ENCODE assay signal across 12 cellular contexts in the genomic region with DNA sequence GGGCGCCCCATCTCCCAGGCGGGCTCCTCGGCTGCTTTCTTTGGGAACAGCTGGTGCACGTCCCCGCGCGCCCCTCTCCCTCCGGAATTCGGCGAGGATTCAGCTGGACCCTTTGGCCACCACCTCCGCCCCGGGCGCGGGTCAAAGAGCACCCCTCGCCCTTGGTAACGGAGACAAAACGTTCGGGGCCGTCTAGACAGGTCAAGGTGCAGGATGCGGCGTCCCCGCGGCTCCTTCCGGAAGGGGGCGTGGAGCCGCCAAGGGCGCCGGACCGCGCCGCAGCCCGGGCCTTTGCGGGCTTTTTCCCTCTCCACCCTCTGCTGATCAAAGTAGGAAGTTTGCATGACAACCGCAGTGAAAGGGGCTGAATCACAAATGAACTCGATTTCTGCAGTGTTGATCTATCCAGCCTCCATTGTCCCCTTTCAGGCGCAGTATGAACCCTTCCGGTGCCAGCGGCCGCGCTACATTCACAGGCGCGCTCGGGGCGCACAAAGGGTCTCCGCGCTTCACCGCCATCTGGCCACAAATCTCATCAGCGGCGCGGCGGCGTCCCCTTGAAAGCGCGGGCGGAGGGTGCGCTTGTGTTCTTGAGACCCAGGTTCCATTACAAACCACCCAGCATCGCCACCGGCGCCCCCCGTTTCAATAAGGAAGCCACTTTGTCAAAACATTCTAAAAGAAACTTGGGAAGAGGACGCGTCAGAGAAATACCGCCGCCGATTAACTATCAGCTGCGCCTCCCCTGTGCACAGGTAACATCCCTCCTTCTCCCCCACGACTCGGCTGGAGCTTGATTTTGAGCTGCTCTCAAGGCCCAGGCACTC. TPM values are rescaled to one million over a fixed set of nuclear protein-coding genes. Genes with fewer than 3 reads are reported as not detected.
DNase-seq lines count a peak whose midpoint lies in the region; ATAC-seq, FAIRE-seq and TF ChIP-seq lines count a peak whose summit lies in the region.
"Had no signal": no experiment of that assay in that cellular context is flagged by ENCODE, and none has a peak within 500 bp of the region (broad histone marks: within the 10 kb centered on the region; RNA-seq: fewer than 3 reads in every experiment).

No MANE protein-coding gene starts in this region.

- FAIRE-seq in kidney (lab: Jason Lieb, UNC): no peak

- peaks cover 71% of the 10 kb centered on the region for H3K27me3 Mint-ChIP-seq in activated CD8-positive, alpha-beta T cell treated with anti-CD3 and anti-CD28 coated beads, Interleukin-2, amount 10 ng/mL, durations not matched to agents 7 days and 5 days (ENCODE audit: low read depth)
- H3K27me3 Mint-ChIP-seq in stimulated activated naive CD8-positive, alpha-beta T cell treated with anti-CD3 and anti-CD28 coated beads, Interleukin-15, amount 100 ng/mL, for 72 hours: peaks cover 100% of the 10 kb centered on the region

- H3K27ac ChIP-seq in cardiac muscle cell: no peak overlapping the region
- no peak overlapping the region for H3K27ac ChIP-seq in kidney (ENCODE audit: low read depth in 2 of 2, low read length in 2 of 2)

- peaks cover 18% of the 10 kb centered on the region for H3K4me1 Mint-ChIP-seq in activated CD8-positive, alpha-beta T cell treated with anti-CD3 and anti-CD28 coated beads, Interleukin-2, amount 10 ng/mL, durations not matched to agents 7 days and 5 days (ENCODE audit: low read depth)
- H3K4me1 Mint-ChIP-seq in stimulated activated naive CD8-positive, alpha-beta T cell treated with anti-CD3 and anti-CD28 coated beads, Interleukin-15, amount 100 ng/mL, for 72 hours: peaks cover 36% of the 10 kb centered on the region

- DNase-seq in cardiac muscle cell (ENCODE audit: low read depth in 1 of 2, low spot score in 1 of 2): no peak
- no peak for DNase-seq in Right ventricle myocardium inferior (ENCODE audit: missing footprints)
- no peak for DNase-seq in activated CD8-positive, alpha-beta T cell treated with anti-CD3 and anti-CD28 coated beads, Interleukin-2, amount 10 ng/mL, durations not matched to agents 7 days and 5 days
- peak; percentile 70 for DNase-seq in kidney
- peak in 1 of 2 donors; percentile 27 for DNase-seq in stimulated activated naive CD8-positive, alpha-beta T cell treated with anti-CD3 and anti-CD28 coated beads, Interleukin-15, amount 100 ng/mL, for 72 hours
- no peak for DNase-seq in ACHN
- DNase-seq in MV-4-11 (lab: John Stamatoyannopoulos, UW): no peak
- DNase-seq in AG20443 (ENCODE audit: low spot score): no peak
- DNase-seq: CD4-positive, CD25-positive, alpha-beta regulatory T cell had no signal

- in situ Hi-C loops in ACHN (cut with HindIII; ENCODE audit: low pct_ligation_motif_present, low pct_unique_long_range_greater_than_20kb, low sequenced_read_pairs): no loop called here

- ATAC-seq in Right ventricle myocardium inferior: no peak
- ATAC-seq in activated CD8-positive, alpha-beta T cell treated with anti-CD3 and anti-CD28 coated beads, Interleukin-2, amount 10 ng/mL, durations not matched to agents 7 days and 5 days: peak; percentile 36
- no peak for ATAC-seq in stimulated activated naive CD8-positive, alpha-beta T cell treated with anti-CD3 and anti-CD28 coated beads, Interleukin-15, amount 100 ng/mL, for 72 hours

- POLR2A ChIA-PET in activated CD8-positive, alpha-beta T cell treated with anti-CD3 and anti-CD28 coated beads, Interleukin-2, amount 10 ng/mL, durations not matched to agents 7 days and 5 days (lab: Charles Lee): no interaction called here

- H3K9me3 ChIP-seq in cardiac muscle cell (ENCODE audit: low read depth) (no peaks in the 10 kb centered on the region), kidney (ENCODE audit: control insufficient read depth in 1 of 2, low read length in 2 of 2) (no peaks in the 10 kb centered on the region)

- CTCF ChIA-PET in activated CD8-positive, alpha-beta T cell treated with anti-CD3 and anti-CD28 coated beads, Interleukin-2, amount 10 ng/mL, durations not matched to agents 7 days and 5 days (lab: Charles Lee): interaction anchor here (1.5 kb wide), 1 partner anchor 14 kb away, joined by 3 read pairs; no protein-coding TSS in a partner anchor

- peak overlapping the region; percentile 57 for H3K4me3 Mint-ChIP-seq in activated CD8-positive, alpha-beta T cell treated with anti-CD3 and anti-CD28 coated beads, Interleukin-2, amount 10 ng/mL, durations not matched to agents 7 days and 5 days
- H3K4me3 Mint-ChIP-seq in stimulated activated naive CD8-positive, alpha-beta T cell treated with anti-CD3 and anti-CD28 coated beads, Interleukin-15, amount 100 ng/mL, for 72 hours: peak overlapping the region; percentile 68 to 82

- TF ChIP-seq CTCF in cardiac muscle cell (IDR thresholded peaks at IDR 0.05; ENCODE audit: low read depth, low read length): no peak
- TF ChIP-seq CTCF in kidney (IDR thresholded peaks at IDR 0.05; ENCODE audit: borderline replicate concordance, extremely low read depth, insufficient read depth): no peak

- H3K4me1 ChIP-seq in cardiac muscle cell (ENCODE audit: low read depth) (no peaks in the 10 kb centered on the region), kidney (ENCODE audit: control insufficient read depth in 1 of 2, insufficient read depth in 1 of 2, low read depth in 1 of 2, low read length in 2 of 2) (peaks cover 0 to 4% of the 10 kb centered on the region in 2 donors)

- no peaks in the 10 kb centered on the region for H3K9me3 Mint-ChIP-seq in activated CD8-positive, alpha-beta T cell treated with anti-CD3 and anti-CD28 coated beads, Interleukin-2, amount 10 ng/mL, durations not matched to agents 7 days and 5 days (ENCODE audit: insufficient read depth)
- H3K9me3 Mint-ChIP-seq in stimulated activated naive CD8-positive, alpha-beta T cell treated with anti-CD3 and anti-CD28 coated beads, Interleukin-15, amount 100 ng/mL, for 72 hours: no peaks in the 10 kb centered on the region

- peak overlapping the region; percentile 63 for H3K27ac Mint-ChIP-seq in activated CD8-positive, alpha-beta T cell treated with anti-CD3 and anti-CD28 coated beads, Interleukin-2, amount 10 ng/mL, durations not matched to agents 7 days and 5 days
- no peak overlapping the region for H3K27ac Mint-ChIP-seq in stimulated activated naive CD8-positive, alpha-beta T cell treated with anti-CD3 and anti-CD28 coated beads, Interleukin-15, amount 100 ng/mL, for 72 hours

- intact Hi-C loops in Right ventricle myocardium inferior (cut with DNase I): loop anchor here (10.0 kb wide), 1 partner anchor 55 kb away; a partner anchor contains a TSS
- intact Hi-C loops in kidney (cut with DNase I): no loop called here

- H3K4me3 ChIP-seq in cardiac muscle cell (peak overlapping the region; percentile 5), kidney (ENCODE audit: low read length in 2 of 2) (no peak overlapping the region)

- no peaks in the 10 kb centered on the region for H3K36me3 ChIP-seq in cardiac muscle cell
- no peaks in the 10 kb centered on the region for H3K36me3 ChIP-seq in kidney (ENCODE audit: control insufficient read depth in 1 of 2, insufficient read depth in 2 of 2, low read length in 2 of 2)

- H3K36me3 Mint-ChIP-seq in activated CD8-positive, alpha-beta T cell treated with anti-CD3 and anti-CD28 coated beads, Interleukin-2, amount 10 ng/mL, durations not matched to agents 7 days and 5 days (ENCODE audit: low read depth): peaks cover 12% of the 10 kb centered on the region
- H3K36me3 Mint-ChIP-seq: CD4-positive, CD25-positive, alpha-beta regulatory T cell had no signal

- H3K9ac ChIP-seq in kidney (ENCODE audit: low read length in 2 of 2): no peak overlapping the region

- H3K27me3 ChIP-seq in cardiac muscle cell: peaks cover 100% of the 10 kb centered on the region

RNA-seq across cellular contexts. Expression of a gene that starts 36.4 kb away (rescaled TPM):
- total RNA-seq in cardiac muscle cell (0.15 TPM in 1 of 2 replicates, not detected in the other), Right ventricle myocardium inferior (not detected), kidney (not detected)
- polyA plus RNA-seq in cardiac muscle cell (not detected in 2 replicates), kidney (ENCODE audit: insufficient read depth, low read depth, low replicate concordance) (not detected)
- not detected for total RNA-seq in activated CD8-positive, alpha-beta T cell treated with anti-CD3 and anti-CD28 coated beads, Interleukin-2, amount 10 ng/mL, durations not matched to agents 7 days and 5 days
- total RNA-seq: CD4-positive, CD25-positive, alpha-beta regulatory T cell; epithelial cell of proximal tubule; mononuclear cell; SK-MEL-5 had no signal
- polyA plus RNA-seq: CD4-positive, CD25-positive, alpha-beta regulatory T cell had no signal

RNA-seq across cellular contexts. Expression of a gene that starts 52.0 kb away (rescaled TPM):
- total RNA-seq in cardiac muscle cell: not detected in 2 replicates
- not detected in 2 replicates for polyA plus RNA-seq in cardiac muscle cell
- 0.11 TPM for total RNA-seq in Right ventricle myocardium inferior
- total RNA-seq in activated CD8-positive, alpha-beta T cell treated with anti-CD3 and anti-CD28 coated beads, Interleukin-2, amount 10 ng/mL, durations not matched to agents 7 days and 5 days: not detected
- total RNA-seq in kidney: 0.13 TPM
- polyA plus RNA-seq in kidney (ENCODE audit: insufficient read depth, low read depth, low replicate concordance): not detected
- total RNA-seq: CD4-positive, CD25-positive, alpha-beta regulatory T cell; epithelial cell of proximal tubule; mononuclear cell had no signal
- polyA plus RNA-seq: CD4-positive, CD25-positive, alpha-beta regulatory T cell had no signal
